39 cellular contexts compared by ENCODE assay signal in genomic region chr6:84615987-84616386, GRCh38.
"Had no signal": no experiment of that assay in that cellular context is flagged by ENCODE, and none has a peak within 500 bp of the region (broad histone marks: within the 10 kb centered on the region; RNA-seq: fewer than 3 reads in every experiment).

No MANE protein-coding gene starts in this region.

- DNase-seq: activated effector memory CD4-positive, alpha-beta T cell treated with anti-CD3 and anti-CD28 coated beads, Interleukin-2, amount 50 U/mL, for 16 hours; activated effector memory CD4-positive, alpha-beta T cell treated with Interleukin-2 at 50 U/mL for 16 hours; activated gamma-delta T cell; activated gamma-delta T cell treated with Interleukin-2 at 50 U/mL for 16 hours; activated naive CD4-positive, alpha-beta T cell; activated naive CD4-positive, alpha-beta T cell treated with anti-CD3 and anti-CD28 coated beads for 36 hours; activated naive CD4-positive, alpha-beta T cell treated with anti-CD3 and anti-CD28 coated beads, Interleukin-2, amount 10 ng/mL, durations not matched to agents 7 days and 5 days; activated naive CD4-positive, alpha-beta T cell treated with anti-CD3 and anti-CD28 coated beads, Interleukin-2, amount 50 U/mL, for 16 hours; activated naive CD4-positive, alpha-beta T cell treated with Interleukin-2 at 50 U/mL for 16 hours; activated naive CD8-positive, alpha-beta T cell treated with anti-CD3 and anti-CD28 coated beads for 36 hours; activated naive CD8-positive, alpha-beta T cell treated with anti-CD3 and anti-CD28 coated beads, Interleukin-2, amount 10 ng/mL, durations not matched to agents 7 days and 5 days; activated naive CD8-positive, alpha-beta T cell treated with anti-CD3 and anti-CD28 coated beads, Interleukin-2, amount 50 U/mL, for 24 hours; activated T-cell treated with anti-CD3 and anti-CD28 coated beads, Interleukin-2, amount 50 U/mL, for 1 hour; activated T-cell treated with anti-CD3 and anti-CD28 coated beads, Interleukin-2, amount 50 U/mL, for 24 hours; activated T-cell treated with anti-CD3 and anti-CD28 coated beads, Interleukin-2, amount 50 U/mL, for 4 hours; activated T-cell treated with anti-CD3 and anti-CD28 coated beads, Interleukin-2, amount 50 U/mL, for 48 hours; activated T-cell treated with anti-CD3 and anti-CD28 coated beads, Interleukin-2, amount 50 U/mL, for 72 hours; adrenal gland; amniotic stem cell; amygdala; anterior cingulate cortex; aorta; body of pancreas; brain microvascular endothelial cell; caudate nucleus; central memory CD4-positive, alpha-beta T cell; cerebellar nuclear complex had no signal

- H3K27me3 ChIP-seq: adrenal gland, ascending aorta, body of pancreas, brain microvascular endothelial cell, breast epithelium had no signal

- H3K4me1 ChIP-seq: adrenal gland, body of pancreas, breast epithelium had no signal

- H3K27ac Mint-ChIP-seq: activated naive CD4-positive, alpha-beta T cell treated with anti-CD3 and anti-CD28 coated beads for 36 hours; activated naive CD4-positive, alpha-beta T cell treated with anti-CD3 and anti-CD28 coated beads, Interleukin-2, amount 10 ng/mL, durations not matched to agents 7 days and 5 days; activated naive CD4-positive, alpha-beta T cell treated with anti-CD3 and anti-CD28 coated beads, Interleukin-2, amount 50 U/mL, for 24 hours; activated naive CD4-positive, alpha-beta T cell treated with anti-CD3 and anti-CD28 coated beads, Interleukin-2, amount 50 U/mL, for 72 hours; activated naive CD8-positive, alpha-beta T cell; activated naive CD8-positive, alpha-beta T cell treated with anti-CD3 and anti-CD28 coated beads for 36 hours; activated naive CD8-positive, alpha-beta T cell treated with anti-CD3 and anti-CD28 coated beads, Interleukin-2, amount 10 ng/mL, durations not matched to agents 7 days and 5 days; activated naive CD8-positive, alpha-beta T cell treated with anti-CD3 and anti-CD28 coated beads, Interleukin-2, amount 50 U/mL, for 24 hours; activated T-cell treated with anti-CD3 and anti-CD28 coated beads, Interleukin-2, amount 50 U/mL, for 24 hours; activated T-cell treated with anti-CD3 and anti-CD28 coated beads, Interleukin-2, amount 50 U/mL, for 72 hours; activated T-helper 1 cell treated with anti-CD3 and anti-CD28 coated beads, Interleukin-12 subunit alpha, Interleukin-12 subunit beta, Interleukin-2, Interleukin-4 antibody, amounts not matched to agents 30 ng/mL and 10 ng/mL and 1 ng/mL, durations not matched to agents 14 hours and 24 hours and 36 hours; activated T-helper 17 cell treated with anti-CD3 and anti-CD28 coated beads, Interleukin-2, amount 50 U/mL, for 72 hours; activated T-helper 2 cell treated with anti-CD3 and anti-CD28 coated beads, Interferon-gamma antibody, Interleukin-2, Interleukin-4, amounts not matched to agents 10 μg/mL and 5 μg/mL and 100 μg/mL, durations not matched to agents 14 hours and 24 hours and 36 hours; brain had no signal

- H3K9me3 ChIP-seq: adrenal gland, ascending aorta, body of pancreas, breast epithelium had no signal

- ATAC-seq: activated naive CD4-positive, alpha-beta T cell treated with anti-CD3 and anti-CD28 coated beads, Interleukin-2, amount 50 U/mL, for 72 hours; activated naive CD8-positive, alpha-beta T cell treated with anti-CD3 and anti-CD28 coated beads, Interleukin-2, amount 50 U/mL, for 24 hours; activated T-cell treated with anti-CD3 and anti-CD28 coated beads, Interleukin-2, amount 50 U/mL, for 4 hours; activated T-cell treated with anti-CD3 and anti-CD28 coated beads, Interleukin-2, amount 50 U/mL, for 72 hours; activated T-helper 17 cell treated with anti-CD3 and anti-CD28 coated beads, Interleukin-2, amount 50 U/mL, for 72 hours; body of pancreas had no signal

- FAIRE-seq: bronchial epithelial cell had no signal

- H3K36me3 ChIP-seq: adrenal gland, ascending aorta, brain microvascular endothelial cell, breast epithelium, cardiac muscle cell had no signal

- H3K36me3 Mint-ChIP-seq: activated naive CD4-positive, alpha-beta T cell treated with anti-CD3 and anti-CD28 coated beads, Interleukin-2, amount 10 ng/mL, durations not matched to agents 7 days and 5 days; activated naive CD4-positive, alpha-beta T cell treated with anti-CD3 and anti-CD28 coated beads, Interleukin-2, amount 50 U/mL, for 72 hours; activated naive CD8-positive, alpha-beta T cell; activated naive CD8-positive, alpha-beta T cell treated with anti-CD3 and anti-CD28 coated beads for 36 hours; activated naive CD8-positive, alpha-beta T cell treated with anti-CD3 and anti-CD28 coated beads, Interleukin-2, amount 10 ng/mL, durations not matched to agents 7 days and 5 days; brain had no signal

- H3K4me3 Mint-ChIP-seq: activated naive CD4-positive, alpha-beta T cell treated with anti-CD3 and anti-CD28 coated beads for 36 hours; activated naive CD4-positive, alpha-beta T cell treated with anti-CD3 and anti-CD28 coated beads, Interleukin-2, amount 10 ng/mL, durations not matched to agents 7 days and 5 days; activated naive CD4-positive, alpha-beta T cell treated with anti-CD3 and anti-CD28 coated beads, Interleukin-2, amount 50 U/mL, for 24 hours; activated naive CD8-positive, alpha-beta T cell; activated naive CD8-positive, alpha-beta T cell treated with anti-CD3 and anti-CD28 coated beads for 36 hours; activated naive CD8-positive, alpha-beta T cell treated with anti-CD3 and anti-CD28 coated beads, Interleukin-2, amount 10 ng/mL, durations not matched to agents 7 days and 5 days; activated naive CD8-positive, alpha-beta T cell treated with anti-CD3 and anti-CD28 coated beads, Interleukin-2, amount 50 U/mL, for 24 hours; activated T-cell treated with anti-CD3 and anti-CD28 coated beads, Interleukin-2, amount 50 U/mL, for 24 hours; activated T-cell treated with anti-CD3 and anti-CD28 coated beads, Interleukin-2, amount 50 U/mL, for 4 hours; activated T-cell treated with anti-CD3 and anti-CD28 coated beads, Interleukin-2, amount 50 U/mL, for 72 hours; activated T-helper 1 cell treated with anti-CD3 and anti-CD28 coated beads, Interleukin-12 subunit alpha, Interleukin-12 subunit beta, Interleukin-2, Interleukin-4 antibody, amounts not matched to agents 30 ng/mL and 10 ng/mL and 1 ng/mL, durations not matched to agents 14 hours and 24 hours and 36 hours; activated T-helper 17 cell treated with anti-CD3 and anti-CD28 coated beads, Interleukin-2, amount 50 U/mL, for 72 hours; brain; central memory CD8-positive, alpha-beta T cell had no signal

- H3K9me3 Mint-ChIP-seq: activated naive CD8-positive, alpha-beta T cell treated with anti-CD3 and anti-CD28 coated beads for 36 hours; activated naive CD8-positive, alpha-beta T cell treated with anti-CD3 and anti-CD28 coated beads, Interleukin-2, amount 10 ng/mL, durations not matched to agents 7 days and 5 days; activated T-helper 1 cell treated with anti-CD3 and anti-CD28 coated beads, Interleukin-12 subunit alpha, Interleukin-12 subunit beta, Interleukin-2, Interleukin-4 antibody, amounts not matched to agents 30 ng/mL and 10 ng/mL and 1 ng/mL, durations not matched to agents 14 hours and 24 hours and 36 hours; brain had no signal

- H3K27ac ChIP-seq: adrenal gland, body of pancreas, brain microvascular endothelial cell, breast epithelium, cardiac muscle cell had no signal

- H3K27me3 Mint-ChIP-seq: activated naive CD4-positive, alpha-beta T cell treated with anti-CD3 and anti-CD28 coated beads, Interleukin-2, amount 10 ng/mL, durations not matched to agents 7 days and 5 days; activated naive CD4-positive, alpha-beta T cell treated with anti-CD3 and anti-CD28 coated beads, Interleukin-2, amount 50 U/mL, for 24 hours; activated naive CD8-positive, alpha-beta T cell; activated naive CD8-positive, alpha-beta T cell treated with anti-CD3 and anti-CD28 coated beads for 36 hours; activated naive CD8-positive, alpha-beta T cell treated with anti-CD3 and anti-CD28 coated beads, Interleukin-2, amount 10 ng/mL, durations not matched to agents 7 days and 5 days; activated naive CD8-positive, alpha-beta T cell treated with anti-CD3 and anti-CD28 coated beads, Interleukin-2, amount 50 U/mL, for 24 hours; activated T-cell treated with anti-CD3 and anti-CD28 coated beads, Interleukin-2, amount 50 U/mL, for 24 hours; activated T-helper 17 cell treated with anti-CD3 and anti-CD28 coated beads, Interleukin-2, amount 50 U/mL, for 72 hours; brain; central memory CD8-positive, alpha-beta T cell had no signal

- H3K4me1 Mint-ChIP-seq: activated naive CD4-positive, alpha-beta T cell treated with anti-CD3 and anti-CD28 coated beads, Interleukin-2, amount 10 ng/mL, durations not matched to agents 7 days and 5 days; activated naive CD4-positive, alpha-beta T cell treated with anti-CD3 and anti-CD28 coated beads, Interleukin-2, amount 50 U/mL, for 24 hours; activated naive CD8-positive, alpha-beta T cell treated with anti-CD3 and anti-CD28 coated beads for 36 hours; activated naive CD8-positive, alpha-beta T cell treated with anti-CD3 and anti-CD28 coated beads, Interleukin-2, amount 10 ng/mL, durations not matched to agents 7 days and 5 days; activated naive CD8-positive, alpha-beta T cell treated with anti-CD3 and anti-CD28 coated beads, Interleukin-2, amount 50 U/mL, for 24 hours; activated T-helper 17 cell treated with anti-CD3 and anti-CD28 coated beads, Interleukin-2, amount 50 U/mL, for 72 hours; brain; central memory CD8-positive, alpha-beta T cell had no signal

- H3K4me3 ChIP-seq: adrenal gland, ascending aorta, body of pancreas, breast epithelium, cardiac muscle cell had no signal
